ENCODE assay signal across 8 cellular contexts in the genomic region with DNA sequence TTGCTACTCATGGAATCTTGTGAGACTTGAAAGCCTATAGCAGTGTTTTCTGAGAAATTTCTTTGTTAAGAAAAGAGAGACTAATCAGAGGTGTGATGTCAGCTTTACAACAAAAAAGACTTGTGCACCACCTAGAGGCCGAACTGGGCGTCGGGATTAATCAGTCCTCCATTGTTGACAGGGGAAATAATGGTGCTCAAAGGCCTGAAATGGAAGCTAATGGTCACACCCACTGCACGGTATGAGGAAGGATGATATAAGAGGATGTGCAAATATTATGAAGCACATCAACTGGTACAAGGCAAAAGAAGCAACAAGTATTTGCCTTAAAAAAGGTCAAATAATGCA.
DNase-seq lines count a peak whose midpoint lies in the region; ATAC-seq and TF ChIP-seq lines count a peak whose summit lies in the region.

No MANE protein-coding gene starts in this region.

- no peak overlapping the region for H3K27ac ChIP-seq in body of pancreas

- CTCF ChIA-PET in activated CD8-positive, alpha-beta memory T cell treated with anti-CD3 and anti-CD28 coated beads, Interleukin-2, amount 10 ng/mL, durations not matched to agents 7 days and 5 days (lab: Charles Lee), result interaction anchor here (1.1 kb wide), 1 partner anchor 8 kb away, joined by 3 read pairs; no protein-coding TSS in a partner anchor

- intact Hi-C loops in body of pancreas (cut with DNase I), result no loop called here

- no peaks in the 10 kb centered on the region for H3K27me3 Mint-ChIP-seq in activated CD8-positive, alpha-beta memory T cell treated with anti-CD3 and anti-CD28 coated beads, Interleukin-2, amount 10 ng/mL, durations not matched to agents 7 days and 5 days

- 0 to 6% methylated on average over 4 of the region's 4 CpGs for WGBS in body of pancreas, 2 donors

- TF ChIP-seq POLR2A in body of pancreas (IDR thresholded peaks at IDR 0.05), result no peak

- no peaks in the 10 kb centered on the region for H3K36me3 Mint-ChIP-seq in activated CD8-positive, alpha-beta memory T cell treated with anti-CD3 and anti-CD28 coated beads, Interleukin-2, amount 10 ng/mL, durations not matched to agents 7 days and 5 days

- no peak overlapping the region for H3K4me3 Mint-ChIP-seq in activated CD8-positive, alpha-beta memory T cell treated with anti-CD3 and anti-CD28 coated beads, Interleukin-2, amount 10 ng/mL, durations not matched to agents 7 days and 5 days

- H3K27ac Mint-ChIP-seq in activated CD8-positive, alpha-beta memory T cell treated with anti-CD3 and anti-CD28 coated beads, Interleukin-2, amount 10 ng/mL, durations not matched to agents 7 days and 5 days, result no peak overlapping the region

- H3K9me3 ChIP-seq in body of pancreas, result no peaks in the 10 kb centered on the region

- peak; percentile 55 for ATAC-seq in activated CD8-positive, alpha-beta memory T cell treated with anti-CD3 and anti-CD28 coated beads, Interleukin-2, amount 10 ng/mL, durations not matched to agents 7 days and 5 days
- ATAC-seq in GM21717 (IDR thresholded peaks at IDR 0.05; ENCODE audit: unreplicated experiment), result peak; percentile 98
- peak; percentile 91 for ATAC-seq in body of pancreas

- peaks cover 2% of the 10 kb centered on the region for H3K4me1 Mint-ChIP-seq in activated CD8-positive, alpha-beta memory T cell treated with anti-CD3 and anti-CD28 coated beads, Interleukin-2, amount 10 ng/mL, durations not matched to agents 7 days and 5 days

- H3K4me3 ChIP-seq in body of pancreas, result no peak overlapping the region

- peak; percentile 34 to 76 (median 67) for TF ChIP-seq CTCF in body of pancreas (IDR thresholded peaks at IDR 0.05)

- peak; percentile 41 for DNase-seq in activated CD8-positive, alpha-beta memory T cell treated with anti-CD3 and anti-CD28 coated beads, Interleukin-2, amount 10 ng/mL, durations not matched to agents 7 days and 5 days
- DNase-seq in activated CD8-positive, alpha-beta memory T cell treated with anti-CD3 and anti-CD28 coated beads for 24 hours, result no peak
- DNase-seq in HS-5 (ENCODE audit: low read depth), result peak; percentile 20
- DNase-seq in NCI-H82 treated with DMSO at 0.1 percent for 48 hours (lab: John Stamatoyannopoulos, UW; ENCODE audit: unreplicated experiment), result peak; percentile 67
- DNase-seq in body of pancreas, result peak; percentile 59 to 78 (median 70)
- peak; percentile 74 for DNase-seq in islet precursor cell
- peak; percentile 25 for DNase-seq in stromal cell of bone marrow (ENCODE audit: low read depth)

- no peaks in the 10 kb centered on the region for H3K36me3 ChIP-seq in body of pancreas (replicated peaks in 1 of 2; ENCODE audit: insufficient read depth in 1 of 2, low read depth in 2 of 2)

- no peaks in the 10 kb centered on the region for H3K27me3 ChIP-seq in body of pancreas

- no peaks in the 10 kb centered on the region for H3K9me3 Mint-ChIP-seq in activated CD8-positive, alpha-beta memory T cell treated with anti-CD3 and anti-CD28 coated beads, Interleukin-2, amount 10 ng/mL, durations not matched to agents 7 days and 5 days (ENCODE audit: low read depth)

- no peaks in the 10 kb centered on the region for H3K4me1 ChIP-seq in body of pancreas
